8 cellular contexts compared by ENCODE assay signal in the genomic region with DNA sequence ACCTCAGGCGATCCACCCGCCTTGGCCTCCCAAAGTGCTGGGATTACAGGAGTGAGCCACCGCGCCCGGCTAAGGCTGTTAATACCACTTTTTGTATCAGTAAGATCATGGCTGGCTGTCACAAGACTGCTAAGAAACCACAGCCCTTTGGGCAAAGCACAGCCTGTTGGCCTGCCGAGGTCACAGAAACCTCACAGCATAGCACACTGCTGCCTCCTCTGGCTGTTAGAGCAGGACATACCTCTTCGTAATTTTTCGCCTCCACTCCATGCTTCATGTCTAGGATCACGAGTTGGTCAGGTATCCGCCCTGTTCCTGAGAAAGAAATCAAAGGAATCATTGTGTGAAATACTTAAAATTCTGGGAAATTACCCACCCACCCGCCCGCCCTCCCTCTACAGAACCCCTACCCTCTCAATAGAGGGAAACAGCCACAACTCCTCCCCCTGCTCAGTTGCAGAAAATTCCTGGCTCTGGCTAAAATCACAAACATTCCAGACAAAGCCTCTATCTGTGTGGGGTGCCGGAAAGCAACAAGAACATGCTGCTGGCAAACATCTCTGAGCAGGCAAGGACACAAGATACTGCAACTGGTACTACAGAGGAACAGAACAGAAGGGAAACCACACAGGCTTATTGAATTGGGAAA. TPM values are rescaled to one million over a fixed set of nuclear protein-coding genes. Genes with fewer than 3 reads are reported as not detected.
DNase-seq lines count a peak whose midpoint lies in the region; ATAC-seq and TF ChIP-seq lines count a peak whose summit lies in the region.

No MANE protein-coding gene starts in this region.

- TF ChIP-seq EP300 in esophagus muscularis mucosa (IDR thresholded peaks at IDR 0.05) = peak; percentile 25

- TF ChIP-seq CTCF in Caco-2 (IDR thresholded peaks at IDR 0.05; ENCODE audit: insufficient read depth in 1 of 2, low read depth in 1 of 2, low read length in 1 of 2, severe bottlenecking in 1 of 2, unreplicated experiment in 1 of 2) (peak in 1 of 2 experiments; percentile 46), esophagus muscularis mucosa (IDR thresholded peaks at IDR 0.05) (peak in 2 of 3 experiments; percentile 13 to 54), upper lobe of right lung (IDR thresholded peaks at IDR 0.05) (peak; percentile 53)

- H3K9me3 ChIP-seq in Caco-2 (no peaks in the 10 kb centered on the region), SJCRH30 (replicated peaks) (no peaks in the 10 kb centered on the region), esophagus muscularis mucosa (no peaks in the 10 kb centered on the region), mucosa of rectum (ENCODE audit: control insufficient read depth in 2 of 2, low read length in 2 of 2) (no peaks in the 10 kb centered on the region), upper lobe of right lung (no peaks in the 10 kb centered on the region)

- intact Hi-C loops in Caco-2 (cut with micrococcal nuclease; ENCODE audit: unreplicated experiment) (no loop called here), esophagus muscularis mucosa (cut with DNase I) (no loop called here), upper lobe of right lung (cut with DNase I) (no loop called here)

- no peak overlapping the region for H3K9ac ChIP-seq in mucosa of rectum (ENCODE audit: low read depth in 1 of 2, low read length in 2 of 2)

- WGBS in esophagus muscularis mucosa = 66% methylated on average over 13 of the region's 13 CpGs

- DNase-seq in Caco-2 (peak; percentile 48 to 59), SJCRH30 (peak; percentile 87 to 88), esophagus muscularis mucosa (ENCODE audit: extremely low spot score) (peak; percentile 94), upper lobe of right lung (peak; percentile 82), T-helper 9 cell (no peak)
- no peak for DNase-seq in activated CD4-positive, CD25-positive, alpha-beta regulatory T cell treated with anti-CD3 and anti-CD28 coated beads, Interleukin-2, amount 50 U/mL, for 72 hours

- CTCF ChIA-PET in Caco-2 (lab: Charles Lee) = no interaction called here

- ATAC-seq in upper lobe of right lung = peak; percentile 94
- ATAC-seq in GM21447 (IDR thresholded peaks at IDR 0.05; ENCODE audit: unreplicated experiment) = no peak

- POLR2A ChIA-PET in Caco-2 (lab: Charles Lee) = interaction anchor here (0.6 kb wide), 1 partner anchor 121 kb away, joined by 4 read pairs; no protein-coding TSS in a partner anchor

- H3K36me3 Mint-ChIP-seq in Caco-2 (ENCODE audit: insufficient read depth, unreplicated experiment) = peaks cover 30% of the 10 kb centered on the region

- H3K4me1 Mint-ChIP-seq in Caco-2 (ENCODE audit: low read depth, unreplicated experiment) = peaks cover 7% of the 10 kb centered on the region

- no TSS peak for BruUV-seq in Caco-2 (replicated peaks; lab: Mats Ljungman, UMichigan)

- H3K27me3 ChIP-seq in Caco-2 (replicated peaks; ENCODE audit: control insufficient read depth, insufficient read depth, low read length) = no peaks in the 10 kb centered on the region
- no peaks in the 10 kb centered on the region for H3K27me3 ChIP-seq in SJCRH30
- no peaks in the 10 kb centered on the region for H3K27me3 ChIP-seq in esophagus muscularis mucosa
- H3K27me3 ChIP-seq in mucosa of rectum (ENCODE audit: control insufficient read depth in 2 of 2, insufficient read depth in 2 of 2, low read length in 2 of 2) = no peaks in the 10 kb centered on the region
- H3K27me3 ChIP-seq in upper lobe of right lung = no peaks in the 10 kb centered on the region

- no peak for TF ChIP-seq POLR2A in esophagus muscularis mucosa (IDR thresholded peaks at IDR 0.05; ENCODE audit: low read depth)

- no peaks in the 10 kb centered on the region for H3K9me3 Mint-ChIP-seq in Caco-2 (ENCODE audit: unreplicated experiment)

- no peak overlapping the region for H3K4me3 Mint-ChIP-seq in Caco-2 (ENCODE audit: unreplicated experiment)

- no peaks in the 10 kb centered on the region for H3K27me3 Mint-ChIP-seq in Caco-2 (ENCODE audit: insufficient read depth, unreplicated experiment)

- H3K27ac Mint-ChIP-seq in Caco-2 (ENCODE audit: unreplicated experiment) = peak overlapping the region; percentile 47

- peak overlapping the region; percentile 47 for H3K27ac ChIP-seq in SJCRH30
- H3K27ac ChIP-seq in esophagus muscularis mucosa (replicated peaks in 1 of 4) = peak overlapping the region; percentile 74 to 82 (median 82)
- peak overlapping the region; percentile 67 to 73 for H3K27ac ChIP-seq in mucosa of rectum (ENCODE audit: low read depth in 2 of 2, low read length in 2 of 2)
- peak overlapping the region; percentile 83 for H3K27ac ChIP-seq in upper lobe of right lung

- H3K36me3 ChIP-seq in Caco-2 (ENCODE audit: control insufficient read depth, insufficient read depth, low read length) (peaks cover 2% of the 10 kb centered on the region; the same call in 1 of the 2 replicates), SJCRH30 (peaks cover 5% of the 10 kb centered on the region), esophagus muscularis mucosa (peaks cover 0 to 48% (median 25%) of the 10 kb centered on the region in 4 donors), mucosa of rectum (ENCODE audit: control insufficient read depth in 2 of 2, insufficient read depth in 2 of 2, low read length in 2 of 2) (peaks cover 8 to 20% of the 10 kb centered on the region in 2 donors), upper lobe of right lung (peaks cover 38% of the 10 kb centered on the region)

- no peak overlapping the region for H3K4me3 ChIP-seq in Caco-2 (ENCODE audit: low read depth, low read length)
- H3K4me3 ChIP-seq in SJCRH30 = no peak overlapping the region; the same call in 1 of the 2 replicates
- no peak overlapping the region for H3K4me3 ChIP-seq in esophagus muscularis mucosa
- H3K4me3 ChIP-seq in mucosa of rectum (ENCODE audit: low read length in 2 of 2) = no peak overlapping the region
- H3K4me3 ChIP-seq in upper lobe of right lung = peak overlapping the region; percentile 7

- H3K4me1 ChIP-seq in Caco-2 (0 out of 2 replicates have a peak, but pooled peaks cover 7% of the 10 kb centered on the region), SJCRH30 (peaks cover 15% of the 10 kb centered on the region), esophagus muscularis mucosa (peaks cover 31 to 87% (median 70%) of the 10 kb centered on the region in 4 donors), mucosa of rectum (ENCODE audit: control insufficient read depth in 2 of 2, insufficient read depth in 2 of 2, low read length in 2 of 2) (peaks cover under 1 to 4% of the 10 kb centered on the region in 2 donors), upper lobe of right lung (peaks cover 53% of the 10 kb centered on the region)

RNA-seq across cellular contexts. Expression of a gene that starts 20.7 kb away (rescaled TPM):
- 64.0 and 69.2 TPM in 2 replicates for total RNA-seq in Caco-2 (2022)
- total RNA-seq in SJCRH30 (2014; rRNA removed; shearing (Covaris generic)) = 40.0 and 44.8 TPM in 2 replicates
- total RNA-seq in esophagus muscularis mucosa = 100 to 1,000 TPM in 1 of 4 donors, 10 to 100 TPM in 3; 52.3 to 111 (median 79.0) TPM
- total RNA-seq in upper lobe of right lung = 78.1 TPM

RNA-seq across cellular contexts. Expression of a gene that starts 28.9 kb away (rescaled TPM):
- total RNA-seq in Caco-2 (2022) = 236 and 255 TPM in 2 replicates
- 119 and 123 TPM in 2 replicates for total RNA-seq in SJCRH30 (2014; rRNA removed; shearing (Covaris generic))
- total RNA-seq in esophagus muscularis mucosa = 100 to 1,000 TPM; 115 to 164 (median 129) TPM
- 303 TPM for total RNA-seq in upper lobe of right lung

Comparison
In these comparisons a context has a peak if more than half of its experiments do, and no peak if none do; other contexts are left out.
1. DNase-seq: peak in Caco-2 (2 of 2), SJCRH30 (2 of 2), esophagus muscularis mucosa (single experiment) and upper lobe of right lung (single experiment); none in activated CD4-positive, CD25-positive, alpha-beta regulatory T cell treated with anti-CD3 and anti-CD28 coated beads, Interleukin-2, amount 50 U/mL, for 72 hours (single experiment) and T-helper 9 cell (single experiment).
2. Peak in every context shown above with its lines, with median percentiles within 50 percentile points of each other: H3K27ac ChIP-seq.